ENCODE assay signal across 1 cellular context in the genomic region with DNA sequence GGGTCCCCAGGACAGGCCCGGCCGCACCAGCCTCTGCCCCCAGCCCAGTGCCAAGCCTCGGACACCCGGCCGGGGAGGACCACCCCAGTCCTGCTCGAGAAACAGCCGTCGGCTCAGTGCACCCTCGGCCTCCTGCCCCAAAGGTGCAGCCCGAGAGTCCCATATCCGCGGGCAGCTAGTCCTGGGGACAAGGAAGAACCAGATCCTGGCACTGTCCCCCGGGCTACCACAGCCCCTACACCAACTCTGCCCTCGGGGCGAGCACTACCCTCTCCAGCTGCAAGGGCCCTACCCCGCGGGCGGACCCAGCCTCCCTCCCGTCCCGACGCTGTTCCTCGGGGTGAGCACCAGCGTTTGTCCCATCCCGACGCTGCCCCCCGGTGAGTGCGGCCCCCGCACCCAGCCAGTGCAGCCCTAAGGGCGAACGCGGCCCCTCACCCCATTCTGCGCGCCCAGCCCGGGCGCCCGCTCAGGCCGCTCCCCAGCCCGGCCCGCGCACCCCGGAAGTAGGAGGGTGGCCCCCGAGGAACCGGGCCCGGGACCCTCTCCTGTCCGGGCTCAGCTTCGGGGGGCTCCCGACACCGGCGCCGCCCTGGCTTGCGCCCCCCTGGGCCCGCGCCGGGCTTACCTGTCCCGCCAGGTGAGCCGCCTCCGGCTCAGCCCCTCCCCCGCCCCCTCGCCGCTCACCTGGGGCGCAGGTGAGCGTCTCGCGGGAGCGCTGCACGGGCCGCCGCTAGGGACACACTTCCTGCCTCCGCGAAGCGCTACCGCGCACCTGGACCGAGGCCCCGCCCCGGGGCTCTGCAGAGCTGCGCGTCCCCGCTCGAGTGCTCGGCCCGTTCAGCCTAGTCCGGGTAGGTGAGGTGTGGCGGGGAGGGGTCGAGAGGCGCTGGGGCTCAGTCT.
TF ChIP-seq lines count a peak whose summit lies in the region.

A gene with protein sequence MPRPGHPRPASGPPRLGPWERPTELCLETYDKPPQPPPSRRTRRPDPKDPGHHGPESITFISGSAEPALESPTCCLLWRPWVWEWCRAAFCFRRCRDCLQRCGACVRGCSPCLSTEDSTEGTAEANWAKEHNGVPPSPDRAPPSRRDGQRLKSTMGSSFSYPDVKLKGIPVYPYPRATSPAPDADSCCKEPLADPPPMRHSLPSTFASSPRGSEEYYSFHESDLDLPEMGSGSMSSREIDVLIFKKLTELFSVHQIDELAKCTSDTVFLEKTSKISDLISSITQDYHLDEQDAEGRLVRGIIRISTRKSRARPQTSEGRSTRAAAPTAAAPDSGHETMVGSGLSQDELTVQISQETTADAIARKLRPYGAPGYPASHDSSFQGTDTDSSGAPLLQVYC (minus strand): TSS at position 747 of the 903 bp plus-strand sequence. CDS start 8,088 bp downstream, outside the sequence.

TF ChIP-seq in K562, 482 proteins besides CTCF, POLR2A, EP300 and RAD21 (continued from another document):
- TF ChIP-seq, protein P1, sequence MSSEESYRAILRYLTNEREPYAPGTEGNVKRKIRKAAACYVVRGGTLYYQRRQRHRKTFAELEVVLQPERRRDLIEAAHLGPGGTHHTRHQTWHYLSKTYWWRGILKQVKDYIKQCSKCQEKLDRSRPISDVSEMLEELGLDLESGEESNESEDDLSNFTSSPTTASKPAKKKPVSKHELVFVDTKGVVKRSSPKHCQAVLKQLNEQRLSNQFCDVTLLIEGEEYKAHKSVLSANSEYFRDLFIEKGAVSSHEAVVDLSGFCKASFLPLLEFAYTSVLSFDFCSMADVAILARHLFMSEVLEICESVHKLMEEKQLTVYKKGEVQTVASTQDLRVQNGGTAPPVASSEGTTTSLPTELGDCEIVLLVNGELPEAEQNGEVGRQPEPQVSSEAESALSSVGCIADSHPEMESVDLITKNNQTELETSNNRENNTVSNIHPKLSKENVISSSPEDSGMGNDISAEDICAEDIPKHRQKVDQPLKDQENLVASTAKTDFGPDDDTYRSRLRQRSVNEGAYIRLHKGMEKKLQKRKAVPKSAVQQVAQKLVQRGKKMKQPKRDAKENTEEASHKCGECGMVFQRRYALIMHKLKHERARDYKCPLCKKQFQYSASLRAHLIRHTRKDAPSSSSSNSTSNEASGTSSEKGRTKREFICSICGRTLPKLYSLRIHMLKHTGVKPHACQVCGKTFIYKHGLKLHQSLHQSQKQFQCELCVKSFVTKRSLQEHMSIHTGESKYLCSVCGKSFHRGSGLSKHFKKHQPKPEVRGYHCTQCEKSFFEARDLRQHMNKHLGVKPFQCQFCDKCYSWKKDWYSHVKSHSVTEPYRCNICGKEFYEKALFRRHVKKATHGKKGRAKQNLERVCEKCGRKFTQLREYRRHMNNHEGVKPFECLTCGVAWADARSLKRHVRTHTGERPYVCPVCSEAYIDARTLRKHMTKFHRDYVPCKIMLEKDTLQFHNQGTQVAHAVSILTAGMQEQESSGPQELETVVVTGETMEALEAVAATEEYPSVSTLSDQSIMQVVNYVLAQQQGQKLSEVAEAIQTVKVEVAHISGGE (CRISPR knock-in tag; IDR thresholded peaks at IDR 0.05) = 0 out of 6 replicates have a peak, but pooled peaks of 1 of the 3 experiments have one; percentile 38
- TF ChIP-seq SIN3A (IDR thresholded peaks at IDR 0.05; ENCODE audit: borderline replicate concordance in 2 of 2, control insufficient read depth in 1 of 2, low read depth in 2 of 2, low read length in 2 of 2) = no peak
- peak; percentile 69 to 75 for TF ChIP-seq NRF1 (conservative IDR thresholded peaks at IDR 0.05 in 1 of 2, IDR thresholded peaks at IDR 0.05 in 1 of 2)
- peak; percentile 50 for TF ChIP-seq HCFC1 (IDR thresholded peaks at IDR 0.05; ENCODE audit: low read depth, low read length)
- TF ChIP-seq, protein P2, sequence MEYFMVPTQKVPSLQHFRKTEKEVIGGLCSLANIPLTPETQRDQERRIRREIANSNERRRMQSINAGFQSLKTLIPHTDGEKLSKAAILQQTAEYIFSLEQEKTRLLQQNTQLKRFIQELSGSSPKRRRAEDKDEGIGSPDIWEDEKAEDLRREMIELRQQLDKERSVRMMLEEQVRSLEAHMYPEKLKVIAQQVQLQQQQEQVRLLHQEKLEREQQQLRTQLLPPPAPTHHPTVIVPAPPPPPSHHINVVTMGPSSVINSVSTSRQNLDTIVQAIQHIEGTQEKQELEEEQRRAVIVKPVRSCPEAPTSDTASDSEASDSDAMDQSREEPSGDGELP (CRISPR knock-in tag; IDR thresholded peaks at IDR 0.05; ENCODE audit: borderline replicate concordance) = peak; percentile 40; the same call in 1 of the 2 replicates
- TF ChIP-seq CCNT2 (IDR thresholded peaks at IDR 0.05; ENCODE audit: borderline replicate concordance, extremely low read depth, insufficient read length, low read depth, low read length) = peak; percentile 38
- TF ChIP-seq, protein P3, sequence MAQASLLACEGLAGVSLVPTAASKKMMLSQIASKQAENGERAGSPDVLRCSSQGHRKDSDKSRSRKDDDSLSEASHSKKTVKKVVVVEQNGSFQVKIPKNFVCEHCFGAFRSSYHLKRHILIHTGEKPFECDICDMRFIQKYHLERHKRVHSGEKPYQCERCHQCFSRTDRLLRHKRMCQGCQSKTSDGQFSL (CRISPR knock-in tag; IDR thresholded peaks at IDR 0.05) = 0 out of 2 replicates have a peak, but pooled peaks have one; percentile 48
- TF ChIP-seq, protein P3 (tag; IDR thresholded peaks at IDR 0.05) = no peak
- peak; percentile 64 for TF ChIP-seq POU5F1 (IDR thresholded peaks at IDR 0.05; ENCODE audit: borderline replicate concordance, low read depth, low read length, partially characterized antibody)
- TF ChIP-seq POLR2G (IDR thresholded peaks at IDR 0.05; ENCODE audit: low read depth, low read length) = peak; percentile 68
- 0 out of 2 replicates have a peak, but pooled peaks have one; percentile 5 for TF ChIP-seq ZNF12 (CRISPR knock-in tag; IDR thresholded peaks at IDR 0.05)
- TF ChIP-seq KLF1 (tag; IDR thresholded peaks at IDR 0.05) = 0 out of 2 replicates have a peak, but pooled peaks have one; percentile 17
- TF ChIP-seq RBBP5 (IDR thresholded peaks at IDR 0.05; ENCODE audit: borderline replicate concordance, insufficient read depth, low read length, poor library complexity, severe bottlenecking) = peak; percentile 58
- TF ChIP-seq, protein P4, sequence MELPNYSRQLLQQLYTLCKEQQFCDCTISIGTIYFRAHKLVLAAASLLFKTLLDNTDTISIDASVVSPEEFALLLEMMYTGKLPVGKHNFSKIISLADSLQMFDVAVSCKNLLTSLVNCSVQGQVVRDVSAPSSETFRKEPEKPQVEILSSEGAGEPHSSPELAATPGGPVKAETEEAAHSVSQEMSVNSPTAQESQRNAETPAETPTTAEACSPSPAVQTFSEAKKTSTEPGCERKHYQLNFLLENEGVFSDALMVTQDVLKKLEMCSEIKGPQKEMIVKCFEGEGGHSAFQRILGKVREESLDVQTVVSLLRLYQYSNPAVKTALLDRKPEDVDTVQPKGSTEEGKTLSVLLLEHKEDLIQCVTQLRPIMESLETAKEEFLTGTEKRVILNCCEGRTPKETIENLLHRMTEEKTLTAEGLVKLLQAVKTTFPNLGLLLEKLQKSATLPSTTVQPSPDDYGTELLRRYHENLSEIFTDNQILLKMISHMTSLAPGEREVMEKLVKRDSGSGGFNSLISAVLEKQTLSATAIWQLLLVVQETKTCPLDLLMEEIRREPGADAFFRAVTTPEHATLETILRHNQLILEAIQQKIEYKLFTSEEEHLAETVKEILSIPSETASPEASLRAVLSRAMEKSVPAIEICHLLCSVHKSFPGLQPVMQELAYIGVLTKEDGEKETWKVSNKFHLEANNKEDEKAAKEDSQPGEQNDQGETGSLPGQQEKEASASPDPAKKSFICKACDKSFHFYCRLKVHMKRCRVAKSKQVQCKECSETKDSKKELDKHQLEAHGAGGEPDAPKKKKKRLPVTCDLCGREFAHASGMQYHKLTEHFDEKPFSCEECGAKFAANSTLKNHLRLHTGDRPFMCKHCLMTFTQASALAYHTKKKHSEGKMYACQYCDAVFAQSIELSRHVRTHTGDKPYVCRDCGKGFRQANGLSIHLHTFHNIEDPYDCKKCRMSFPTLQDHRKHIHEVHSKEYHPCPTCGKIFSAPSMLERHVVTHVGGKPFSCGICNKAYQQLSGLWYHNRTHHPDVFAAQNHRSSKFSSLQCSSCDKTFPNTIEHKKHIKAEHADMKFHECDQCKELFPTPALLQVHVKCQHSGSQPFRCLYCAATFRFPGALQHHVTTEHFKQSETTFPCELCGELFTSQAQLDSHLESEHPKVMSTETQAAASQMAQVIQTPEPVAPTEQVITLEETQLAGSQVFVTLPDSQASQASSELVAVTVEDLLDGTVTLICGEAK (IDR thresholded peaks at IDR 0.05) = peak; percentile 77
- TF ChIP-seq, protein P4 (CRISPR knock-in tag; IDR thresholded peaks at IDR 0.05) = no peak
- TF ChIP-seq GABPA (tag; conservative IDR thresholded peaks at IDR 0.05; ENCODE audit: low read depth) = 0 out of 2 replicates have a peak, but pooled peaks have one; percentile 23
- no peak for TF ChIP-seq ZNF766 (CRISPR knock-in tag; conservative IDR thresholded peaks at IDR 0.05)
- TF ChIP-seq SIN3B (IDR thresholded peaks at IDR 0.05; ENCODE audit: low read depth) = peak; percentile 53
- TF ChIP-seq MTA3 (IDR thresholded peaks at IDR 0.05; ENCODE audit: borderline replicate concordance) = peak; percentile 98
- peak; percentile 29 for TF ChIP-seq PHF20 (IDR thresholded peaks at IDR 0.05; ENCODE audit: partially characterized antibody)
- peak; percentile 73 for TF ChIP-seq L3MBTL2 (IDR thresholded peaks at IDR 0.05)
- TF ChIP-seq KDM2B (CRISPR knock-in tag; IDR thresholded peaks at IDR 0.05) = peak; percentile 99; the same call in 1 of the 2 replicates
- peak; percentile 42 for TF ChIP-seq SP1 (CRISPR knock-in tag; IDR thresholded peaks at IDR 0.05)
- TF ChIP-seq, protein P5, sequence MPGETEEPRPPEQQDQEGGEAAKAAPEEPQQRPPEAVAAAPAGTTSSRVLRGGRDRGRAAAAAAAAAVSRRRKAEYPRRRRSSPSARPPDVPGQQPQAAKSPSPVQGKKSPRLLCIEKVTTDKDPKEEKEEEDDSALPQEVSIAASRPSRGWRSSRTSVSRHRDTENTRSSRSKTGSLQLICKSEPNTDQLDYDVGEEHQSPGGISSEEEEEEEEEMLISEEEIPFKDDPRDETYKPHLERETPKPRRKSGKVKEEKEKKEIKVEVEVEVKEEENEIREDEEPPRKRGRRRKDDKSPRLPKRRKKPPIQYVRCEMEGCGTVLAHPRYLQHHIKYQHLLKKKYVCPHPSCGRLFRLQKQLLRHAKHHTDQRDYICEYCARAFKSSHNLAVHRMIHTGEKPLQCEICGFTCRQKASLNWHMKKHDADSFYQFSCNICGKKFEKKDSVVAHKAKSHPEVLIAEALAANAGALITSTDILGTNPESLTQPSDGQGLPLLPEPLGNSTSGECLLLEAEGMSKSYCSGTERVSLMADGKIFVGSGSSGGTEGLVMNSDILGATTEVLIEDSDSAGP (CRISPR knock-in tag; IDR thresholded peaks at IDR 0.05) = peak; percentile 29; the same call in 1 of the 2 replicates
- TF ChIP-seq NBN (IDR thresholded peaks at IDR 0.05; ENCODE audit: low read depth) = no peak
